In the genomic region with DNA sequence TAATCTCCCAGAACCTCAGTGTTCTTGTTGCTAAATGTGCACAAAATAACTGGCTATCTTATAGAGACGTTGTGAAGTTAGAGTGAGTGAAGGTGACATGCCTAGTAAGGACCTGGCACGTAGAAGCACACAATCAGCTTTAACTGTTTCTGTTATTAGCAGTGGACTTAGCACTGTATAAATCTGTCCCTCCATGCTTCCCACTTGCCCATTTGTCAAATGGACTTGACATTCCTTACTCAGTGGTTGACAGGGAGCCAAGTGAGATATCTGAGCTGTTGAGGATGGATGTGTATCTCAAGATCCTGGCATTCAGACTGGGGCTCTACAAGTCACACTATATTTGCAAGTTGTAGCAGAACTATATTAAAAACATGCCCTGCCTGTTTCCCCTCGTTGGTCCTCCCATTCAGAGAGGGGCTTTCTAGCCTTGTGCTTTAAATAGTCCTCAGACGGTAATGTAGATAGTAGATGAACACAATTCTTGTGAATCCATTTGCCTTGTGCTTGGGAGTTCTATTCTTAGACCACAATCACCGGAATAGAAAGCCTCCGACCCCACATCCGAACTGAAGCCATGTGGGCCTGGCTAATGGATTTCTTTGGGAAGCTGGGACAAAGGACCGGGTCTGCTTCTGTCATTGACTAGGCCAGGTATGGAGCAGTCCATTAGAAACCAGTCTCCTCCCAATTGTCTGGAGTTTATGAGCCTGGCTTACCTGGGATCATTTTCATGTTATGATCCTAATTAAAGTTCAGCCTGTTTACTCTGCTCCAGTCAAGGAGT, we compare ENCODE assay signal across 4 cellular contexts. TPM values are rescaled to one million over a fixed set of nuclear protein-coding genes. Genes with fewer than 3 reads are reported as not detected.
"Had no signal": no experiment of that assay in that cellular context is flagged by ENCODE, and none has a peak within 500 bp of the region (broad histone marks: within the 10 kb centered on the region; RNA-seq: fewer than 3 reads in every experiment).

No MANE protein-coding gene starts in this region.

RNA-seq across cellular contexts. Expression of a gene that starts 43.6 kb away (rescaled TPM):
- total RNA-seq: naive thymus-derived CD8-positive, alpha-beta T cell; sciatic nerve; skeletal muscle tissue; temporal lobe had no signal
- polyA plus RNA-seq: naive thymus-derived CD8-positive, alpha-beta T cell had no signal
